Comparison of ENCODE assay signal across 24 cellular contexts in genomic region chr2:32666704-32667103, GRCh38. TPM values are rescaled to one million over a fixed set of nuclear protein-coding genes. Genes with fewer than 3 reads are reported as not detected.
DNase-seq lines count a peak whose midpoint lies in the region; ATAC-seq, FAIRE-seq and TF ChIP-seq lines count a peak whose summit lies in the region.
"Had no signal": no experiment of that assay in that cellular context is flagged by ENCODE, and none has a peak within 500 bp of the region (broad histone marks: within the 10 kb centered on the region; RNA-seq: fewer than 3 reads in every experiment).

No MANE protein-coding gene starts in this region.

- no peaks in the 10 kb centered on the region for H3K4me1 ChIP-seq in HepG2 (ENCODE audit: insufficient read depth, low read length)
- H3K4me1 ChIP-seq in right lobe of liver = no peaks in the 10 kb centered on the region
- H3K4me1 ChIP-seq in IMR-90 (ENCODE audit: control insufficient read depth, insufficient read depth, low read length) = no peaks in the 10 kb centered on the region
- no peaks in the 10 kb centered on the region for H3K4me1 ChIP-seq in K562 (replicated peaks in 1 of 2; ENCODE audit: control insufficient read depth in 2 of 2, insufficient read depth in 2 of 2, low read length in 2 of 2)
- H3K4me1 ChIP-seq: BLaER1 treated with 17β-estradiol and CSF1 and Interleukin-3, amounts not matched to agents 10 nM and 100 nM; Caco-2 had no signal

- DNase-seq in HepG2 (ENCODE audit: low spot score) = no peak
- DNase-seq in right lobe of liver = no peak
- DNase-seq in IMR-90 = no peak
- DNase-seq in K562 (ENCODE audit: extremely low read depth in 1 of 4, low spot score in 3 of 4) = no peak
- no peak for DNase-seq in G401 (ENCODE audit: low spot score)
- DNase-seq in DMS153 treated with DMSO at 0.1 percent for 48 hours (lab: John Stamatoyannopoulos, UW; ENCODE audit: unreplicated experiment) = no peak
- DNase-seq: 8988T; AML-193; Caco-2; Calu3; CD4-positive, alpha-beta T cell; CD8-positive, alpha-beta T cell; DMS53; DMS79; DND-41; EL; GF-D8 had no signal

- H2BK5ac ChIP-seq in IMR-90 (ENCODE audit: low read depth, low read length, poor library complexity, severe bottlenecking) = no peak overlapping the region

- ATAC-seq in HepG2 (no peak), right lobe of liver (no peak), IMR-90 (ENCODE audit: low read depth) (no peak), K562 (no peak)
- ATAC-seq: CD8-positive, alpha-beta T cell had no signal

- H4K20me1 ChIP-seq in HepG2 (ENCODE audit: insufficient read depth, low read length) (no peaks in the 10 kb centered on the region), IMR-90 (ENCODE audit: insufficient read depth, low read length) (no peaks in the 10 kb centered on the region), K562 (replicated peaks; ENCODE audit: control insufficient read depth, insufficient read depth, low read length) (no peaks in the 10 kb centered on the region)

- no peak overlapping the region for H4K91ac ChIP-seq in IMR-90 (ENCODE audit: insufficient read depth, low read depth, low read length)

- no peak overlapping the region for H3K18ac ChIP-seq in IMR-90 (ENCODE audit: low read depth, low read length)

- 96% methylated on average over 1 of the region's 1 CpG for WGBS in HepG2 (ENCODE audit: low lambda C conversion rate)
- 100% methylated on average over 1 of the region's 1 CpG for WGBS in right lobe of liver (ENCODE audit: insufficient coverage, low coverage, low lambda C conversion rate, missing lambda C conversion rate)
- no CpG with 5 or more reads among the region's 1 CpG for WGBS in IMR-90 (ENCODE audit: extremely low coverage in 2 of 2, insufficient read length in 1 of 2), 2 experiments
- 100% methylated on average over 1 of the region's 1 CpG for WGBS in K562 (ENCODE audit: insufficient coverage, low coverage, missing lambda C conversion rate)

- BruUV-seq in HepG2 (replicated peaks; lab: Mats Ljungman, UMichigan) (no TSS peak), IMR-90 (replicated peaks; lab: Mats Ljungman, UMichigan) (no TSS peak), K562 (replicated peaks; lab: Mats Ljungman, UMichigan) (no TSS peak)

- no peak overlapping the region for H3K56ac ChIP-seq in IMR-90 (ENCODE audit: extremely low read depth, insufficient read depth, low read length)

- no peak overlapping the region for H2BK120ac ChIP-seq in IMR-90 (ENCODE audit: low read depth, low read length)

- H3K79me2 ChIP-seq in HepG2 (ENCODE audit: insufficient read depth, low read length) = no peaks in the 10 kb centered on the region
- H3K79me2 ChIP-seq in K562 (ENCODE audit: control insufficient read depth, insufficient read depth, low read length) = no peaks in the 10 kb centered on the region

- no peak for TF ChIP-seq CTCF in HepG2 (CRISPR knock-in tag; IDR thresholded peaks at IDR 0.05)
- TF ChIP-seq CTCF in right lobe of liver (IDR thresholded peaks at IDR 0.05) = no peak
- TF ChIP-seq CTCF in IMR-90 (conservative IDR thresholded peaks at IDR 0.05; ENCODE audit: low read depth, low read length) = no peak
- TF ChIP-seq CTCF in K562 (IDR thresholded peaks at IDR 0.05 in 2 of 3, conservative IDR thresholded peaks at IDR 0.05 in 1 of 3; ENCODE audit: insufficient read depth in 2 of 3, low read depth in 1 of 3, low read length in 3 of 3) = no peak

- H3K14ac ChIP-seq in IMR-90 (replicated peaks; ENCODE audit: low read depth, low read length) = no peak overlapping the region

- H3K4me3 ChIP-seq in HepG2 (replicated peaks in 1 of 3; ENCODE audit: insufficient read depth in 1 of 3, low read depth in 2 of 3, low read length in 3 of 3) = no peak overlapping the region
- H3K4me3 ChIP-seq in right lobe of liver = no peak overlapping the region
- no peak overlapping the region for H3K4me3 ChIP-seq in IMR-90 (ENCODE audit: insufficient read depth, low read depth, low read length)
- no peak overlapping the region for H3K4me3 ChIP-seq in K562
- H3K4me3 ChIP-seq: BLaER1 treated with 17β-estradiol and CSF1 and Interleukin-3, amounts not matched to agents 10 nM and 100 nM had no signal

- FAIRE-seq in HepG2 (lab: Jason Lieb, UNC) (no peak), K562 (lab: Jason Lieb, UNC) (no peak)
- FAIRE-seq: A204.1, D721Med, G401.6, GM12892, GM18507 had no signal

- H3K9me1 ChIP-seq in IMR-90 (ENCODE audit: insufficient read depth, low read length) (no peaks in the 10 kb centered on the region), K562 (ENCODE audit: control insufficient read depth, insufficient read depth, low read length) (no peaks in the 10 kb centered on the region)

- H3K9ac ChIP-seq in HepG2 (ENCODE audit: insufficient read depth, low read depth, low read length) (no peak overlapping the region), IMR-90 (ENCODE audit: low read depth, low read length) (no peak overlapping the region), K562 (ENCODE audit: insufficient read depth in 1 of 2, low read depth in 2 of 2, low read length in 2 of 2) (no peak overlapping the region)
- H3K9ac ChIP-seq: BLaER1 treated with 17β-estradiol and CSF1 and Interleukin-3, amounts not matched to agents 10 nM and 100 nM had no signal

- H2AFZ ChIP-seq in HepG2 (ENCODE audit: low read length) (no peak overlapping the region), IMR-90 (replicated peaks; ENCODE audit: low read length, poor library complexity) (no peak overlapping the region), K562 (ENCODE audit: low read depth, low read length) (no peak overlapping the region)

- POLR2A ChIA-PET in HepG2 (lab: Yijun Ruan, JAX) = no interaction called here
- POLR2A ChIA-PET in IMR-90 (lab: Charles Lee; ENCODE audit: unreplicated experiment) = no interaction called here
- POLR2A ChIA-PET in K562 (lab: Yijun Ruan, JAX) = no interaction called here

- TF ChIP-seq RAD21 in HepG2 (CRISPR knock-in tag; IDR thresholded peaks at IDR 0.05) (no peak), IMR-90 (IDR thresholded peaks at IDR 0.05; ENCODE audit: low read length) (no peak), K562 (CRISPR knock-in tag; conservative IDR thresholded peaks at IDR 0.05 in 1 of 2, IDR thresholded peaks at IDR 0.05 in 1 of 2) (no peak)

- H3K27ac ChIP-seq in HepG2 (ENCODE audit: extremely low read length, insufficient read depth, low read length) (no peak overlapping the region), right lobe of liver (no peak overlapping the region), IMR-90 (ENCODE audit: insufficient read depth, low read length) (no peak overlapping the region), K562 (ENCODE audit: extremely low read depth, low read depth, low read length) (no peak overlapping the region)
- H3K27ac ChIP-seq: BLaER1 treated with 17β-estradiol and CSF1 and Interleukin-3, amounts not matched to agents 10 nM and 100 nM; C4-2B had no signal

- no peak overlapping the region for H4K5ac ChIP-seq in IMR-90 (ENCODE audit: low read depth, low read length)

- CTCF ChIA-PET in HepG2 (lab: Yijun Ruan, JAX; ENCODE audit: low intra/inter-chr PET ratio, low total read pairs) = no interaction called here
- CTCF ChIA-PET in IMR-90 (lab: Yijun Ruan, JAX) = interaction anchor here (0.6 kb wide), 1 partner anchor 94 kb away, joined by 6 read pairs; no protein-coding TSS in a partner anchor
- CTCF ChIA-PET in K562 (lab: Yijun Ruan, JAX; ENCODE audit: low intra/inter-chr PET ratio) = no interaction called here

- H2AK5ac ChIP-seq in IMR-90 (ENCODE audit: low read depth, low read length) = no peak overlapping the region

- H2BK20ac ChIP-seq in IMR-90 (ENCODE audit: low read depth, low read length) = no peak overlapping the region

- H3K4me2 ChIP-seq in HepG2 (ENCODE audit: low read depth, low read length) (no peak overlapping the region), IMR-90 (ENCODE audit: low read depth, low read length) (no peak overlapping the region), K562 (ENCODE audit: insufficient read depth, low read length) (no peak overlapping the region)
- H3K4me2 ChIP-seq: BLaER1 treated with 17β-estradiol and CSF1 and Interleukin-3, amounts not matched to agents 10 nM and 100 nM had no signal

- no peak overlapping the region for H2BK15ac ChIP-seq in IMR-90 (ENCODE audit: low read depth, low read length)

- H2AK9ac ChIP-seq in IMR-90 (replicated peaks; ENCODE audit: low read depth, low read length, poor library complexity) = no peak overlapping the region

- intact Hi-C loops in HepG2 (cut with micrococcal nuclease; ENCODE audit: unreplicated experiment) = no loop called here
- intact Hi-C loops in right lobe of liver (cut with DNase I) = no loop called here
- intact Hi-C loops in IMR-90 (cut with micrococcal nuclease) = no loop called here
- intact Hi-C loops in K562 (cut with micrococcal nuclease) = no loop called here

- dilution Hi-C loops in IMR-90 (cut with HindIII; ENCODE audit: low sequenced_read_pairs, unreplicated experiment) = no loop called here

- H3K36me3 ChIP-seq in HepG2 (replicated peaks in 1 of 2; ENCODE audit: control insufficient read depth in 1 of 2, insufficient read depth in 2 of 2, low read length in 2 of 2) (peaks cover 3 to 28% of the 10 kb centered on the region in 2 experiments; a peak in 4 of 5 replicates), right lobe of liver (no peaks in the 10 kb centered on the region), IMR-90 (ENCODE audit: control insufficient read depth, insufficient read depth, low read length) (no peaks in the 10 kb centered on the region), K562 (ENCODE audit: control insufficient read depth, insufficient read depth, low read length) (peaks cover 27% of the 10 kb centered on the region; the same call in 2 of the 3 replicates)

- no peak overlapping the region for H3K4ac ChIP-seq in IMR-90 (ENCODE audit: low read depth, low read length)

- H3K23ac ChIP-seq in IMR-90 (ENCODE audit: low read depth, low read length) = no peak overlapping the region

- no peaks in the 10 kb centered on the region for H3K9me3 ChIP-seq in HepG2 (ENCODE audit: low read length)
- no peaks in the 10 kb centered on the region for H3K9me3 ChIP-seq in right lobe of liver
- no peaks in the 10 kb centered on the region for H3K9me3 ChIP-seq in IMR-90 (ENCODE audit: control insufficient read depth, insufficient read depth, low read length)
- H3K9me3 ChIP-seq in K562 (replicated peaks; ENCODE audit: control insufficient read depth, insufficient read depth, low read depth, low read length) = no peaks in the 10 kb centered on the region
- H3K9me3 ChIP-seq: BLaER1 treated with 17β-estradiol and CSF1 and Interleukin-3, amounts not matched to agents 10 nM and 100 nM; Caco-2 had no signal

- TF ChIP-seq POLR2A in HepG2 (IDR thresholded peaks at IDR 0.05; ENCODE audit: insufficient read depth in 1 of 2, low read depth in 2 of 2, low read length in 2 of 2) (no peak), right lobe of liver (IDR thresholded peaks at IDR 0.05) (no peak), IMR-90 (IDR thresholded peaks at IDR 0.05; ENCODE audit: low read depth, low read length) (no peak), K562 (conservative IDR thresholded peaks at IDR 0.05) (no peak)

- H4K8ac ChIP-seq in IMR-90 (ENCODE audit: low read depth in 2 of 2, low read length in 2 of 2) = no peak overlapping the region

- no peak for TF ChIP-seq EP300 in HepG2 (IDR thresholded peaks at IDR 0.05; ENCODE audit: low read depth in 2 of 2, low read length in 2 of 2)
- no peak for TF ChIP-seq EP300 in HepG2 (CRISPR knock-in tag; IDR thresholded peaks at IDR 0.05; ENCODE audit: borderline replicate concordance)
- no peak for TF ChIP-seq EP300 in K562 (IDR thresholded peaks at IDR 0.05; ENCODE audit: low read length)

- H3K79me1 ChIP-seq in IMR-90 (ENCODE audit: low read depth in 1 of 2, low read length in 2 of 2) = peaks cover 3 to 7% of the 10 kb centered on the region in 2 experiments; a peak in 2 of 4 replicates

- in situ Hi-C loops in HepG2 (cut with HindIII; ENCODE audit: extremely low pct_ligation_motif_present, low pct_unique_long_range_greater_than_20kb) = no loop called here
- in situ Hi-C loops in IMR-90 (cut with MboI; ENCODE audit: low sequenced_read_pairs) = no loop called here
- in situ Hi-C loops in K562 (cut with MboI) = no loop called here
- in situ Hi-C loops in G401 (cut with HindIII; ENCODE audit: low sequenced_read_pairs) = no loop called here

- H3K27me3 ChIP-seq in HepG2 (ENCODE audit: control insufficient read depth in 1 of 2, insufficient read depth in 2 of 2, low read length in 2 of 2) = no peaks in the 10 kb centered on the region
- H3K27me3 ChIP-seq in right lobe of liver = no peaks in the 10 kb centered on the region
- H3K27me3 ChIP-seq in IMR-90 (ENCODE audit: control insufficient read depth, insufficient read depth, low read length) = no peaks in the 10 kb centered on the region
- no peaks in the 10 kb centered on the region for H3K27me3 ChIP-seq in K562 (ENCODE audit: control insufficient read depth in 2 of 2, insufficient read depth in 2 of 2, low read length in 2 of 2)
- H3K27me3 ChIP-seq: BLaER1 treated with 17β-estradiol and CSF1 and Interleukin-3, amounts not matched to agents 10 nM and 100 nM had no signal

RNA-seq across cellular contexts. Expression of gene TTC27, which starts 38.9 kb away (rescaled TPM):
- total RNA-seq in HepG2 (2016; rRNA removed; fragmentation: Illumina TruSeq; extraction: Trizol) (44.7 and 65.1 TPM in 2 replicates), right lobe of liver (1 to 10 TPM; 6.8 to 9.5 (median 7.3) TPM), IMR-90 (2012; rRNA removed) (30.5 and 33.3 TPM in 2 replicates), K562 (2014; rRNA removed) (46.0 and 48.8 TPM in 2 replicates), K562 (2014; rRNA removed; fragmentation: Illumina TruSeq; extraction: Trizol) (67.9 and 69.2 TPM in 2 replicates), K562 (2015; rRNA removed; fragmentation: Illumina TruSeq; extraction: Trizol) (48.7 and 57.0 TPM in 2 replicates), K562 (2021) (57.3 and 60.0 TPM in 2 replicates)
- 9.5 and 10.9 TPM in 2 replicates for total RNA-seq in HepG2 (2016; cell fraction: cytosol; rRNA removed; fragmentation: Illumina TruSeq; extraction: Trizol; ENCODE audit: low read depth)
- total RNA-seq in HepG2 (2016; cell fraction: insoluble cytoplasmic fraction; rRNA removed; fragmentation: Illumina TruSeq; extraction: Trizol) = 43.8 and 63.7 TPM in 2 replicates
- total RNA-seq in HepG2 (2016; cell fraction: membrane; rRNA removed; fragmentation: Illumina TruSeq; extraction: Trizol) = 15.7 and 17.8 TPM in 2 replicates
- 36.7 and 38.7 TPM in 2 replicates for total RNA-seq in HepG2 (2016; cell fraction: nucleus; rRNA removed; fragmentation: Illumina TruSeq; extraction: Trizol)
- polyA plus RNA-seq in HepG2 (2011; rRNA removed) (23.0 and 26.7 TPM in 2 replicates), IMR-90 (2012; rRNA removed) (9.8 and 12.7 TPM in 2 replicates), K562 (2011; rRNA removed) (48.3 and 69.3 TPM in 2 replicates), K562 (2014; fragmentation: Illumina TruSeq; extraction: Trizol) (64.0 and 80.0 TPM in 2 replicates), K562 (2014; fragmentation: Nextera tagmentation; extraction: Ambion mirVana) (10 to 100 TPM; 55.0 to 93.4 TPM), K562 (2014; rRNA removed) (43.5 and 44.3 TPM in 2 replicates)
- 14.3 and 22.9 TPM in 2 replicates for polyA plus RNA-seq in HepG2 (2011; cell fraction: cytosol; rRNA removed)
- 12.1 and 14.8 TPM in 2 replicates for polyA plus RNA-seq in HepG2 (2011; cell fraction: nucleus; rRNA removed)
- 20.5 and 25.5 TPM in 2 replicates for polyA plus RNA-seq in HepG2 (2012)
- polyA plus RNA-seq in HepG2 (2016; cell fraction: cytosol; fragmentation: Illumina TruSeq; extraction: Trizol; ENCODE audit: low read depth) = 3.7 and 4.5 TPM in 2 replicates
- 45.5 and 47.0 TPM in 2 replicates for polyA plus RNA-seq in HepG2 (2016; cell fraction: insoluble cytoplasmic fraction; fragmentation: Illumina TruSeq; extraction: Trizol; ENCODE audit: low read depth)
- polyA plus RNA-seq in HepG2 (2016; cell fraction: membrane; fragmentation: Illumina TruSeq; extraction: Trizol; ENCODE audit: low read depth) = 7.3 and 8.6 TPM in 2 replicates
- 19.1 and 22.3 TPM in 2 replicates for polyA plus RNA-seq in HepG2 (2016; cell fraction: nucleus; fragmentation: Illumina TruSeq; extraction: Trizol; ENCODE audit: insufficient read depth, low read depth)
- polyA minus RNA-seq in HepG2 (2011; rRNA and poly(A)+ RNA removed; ENCODE audit: low replicate concordance) = 29.8 and 40.4 TPM in 2 replicates
- polyA minus RNA-seq in HepG2 (2011; cell fraction: cytosol; rRNA and poly(A)+ RNA removed) = 20.0 and 21.8 TPM in 2 replicates
- 56.0 and 69.0 TPM in 2 replicates for polyA minus RNA-seq in HepG2 (2011; cell fraction: nucleus; rRNA and poly(A)+ RNA removed)
- 2.7 and 4.4 TPM in 2 replicates for polyA plus RNA-seq in IMR-90 (2012; cell fraction: cytosol; rRNA removed)
- polyA plus RNA-seq in IMR-90 (2012; cell fraction: nucleus; rRNA removed; ENCODE audit: low replicate concordance) = 1.3 and 7.7 TPM in 2 replicates
- 53.1 and 95.8 TPM in 2 replicates for total RNA-seq in K562 (2011; cell fraction: chromatin; rRNA removed; ENCODE audit: low replicate concordance)
- total RNA-seq in K562 (2011; cell fraction: nucleolus; rRNA removed) = 29.2 and 30.4 TPM in 2 replicates
- total RNA-seq in K562 (2011; cell fraction: nucleoplasm; rRNA removed) = 34.4 and 38.4 TPM in 2 replicates
- polyA plus RNA-seq in K562 (2011; cell fraction: cytosol; rRNA removed) = 31.4 and 47.0 TPM in 2 replicates
- 21.1 and 26.0 TPM in 2 replicates for polyA plus RNA-seq in K562 (2011; cell fraction: nucleus; rRNA removed)
- polyA plus RNA-seq in K562 (2012) = 27.3 and 51.3 TPM in 2 replicates
- 82.7 and 91.2 TPM in 2 replicates for polyA minus RNA-seq in K562 (2011; rRNA and poly(A)+ RNA removed)
- polyA minus RNA-seq in K562 (2011; cell fraction: cytosol; rRNA and poly(A)+ RNA removed) = 19.0 and 44.9 TPM in 2 replicates
- polyA minus RNA-seq in K562 (2011; cell fraction: nucleus; rRNA and poly(A)+ RNA removed) = 32.0 and 54.8 TPM in 2 replicates
- 10.0 and 22.4 TPM in 2 replicates for total RNA-seq in G401 (2014; rRNA removed; shearing (Covaris generic))

Comparison
In these comparisons a context has a peak if more than half of its experiments do, and no peak if none do; other contexts are left out.
1. Of the 241 proteins assayed by ChIP-seq in both HepG2 and K562: peak only in HepG2: MAFF and MAFK; only in K562: none; in both: none; in neither: 239.